ENCODE assay signal across 20 cellular contexts in genomic region chr2:72984172-72984671, GRCh38.
DNase-seq lines count a peak whose midpoint lies in the region; FAIRE-seq and TF ChIP-seq lines count a peak whose summit lies in the region.
"Had no signal": no experiment of that assay in that cellular context is flagged by ENCODE, and none has a peak within 500 bp of the region (broad histone marks: within the 10 kb centered on the region; RNA-seq: fewer than 3 reads in every experiment).

No MANE protein-coding gene starts in this region.

- H3K27ac ChIP-seq in adrenal gland, result peak overlapping the region in 1 of 5 donors; percentile 29
- peak overlapping the region; percentile 29 for H3K27ac ChIP-seq in mesodermal cell (ENCODE audit: low read depth, low read length, severe bottlenecking)
- no peak overlapping the region for H3K27ac ChIP-seq in spleen
- H3K27ac ChIP-seq: SK-N-MC, thoracic aorta had no signal

- no peak overlapping the region for H3K4me3 ChIP-seq in adrenal gland
- no peak overlapping the region for H3K4me3 ChIP-seq in mesodermal cell (ENCODE audit: extremely low read depth, insufficient read depth, low read length, poor library complexity, severe bottlenecking)
- H3K4me3 ChIP-seq in spleen, result no peak overlapping the region
- H3K4me3 ChIP-seq: GM12878, pancreas, SK-N-MC, thoracic aorta had no signal

- FAIRE-seq in D721Med (lab: Jason Lieb, UNC), result no peak
- FAIRE-seq: G401.6, GM12878, pancreas had no signal

- H3K36me3 ChIP-seq in adrenal gland (replicated peaks in 1 of 2), result no peaks in the 10 kb centered on the region
- H3K36me3 ChIP-seq in mesodermal cell (ENCODE audit: control insufficient read depth, insufficient read depth, low read length), result peaks cover 6% of the 10 kb centered on the region
- peaks cover 0 to 74% (median 15%) of the 10 kb centered on the region in 6 donors for H3K36me3 ChIP-seq in spleen
- H3K36me3 ChIP-seq: pancreas, thoracic aorta had no signal

- H3K9me3 ChIP-seq in adrenal gland (replicated peaks in 1 of 3) (no peaks in the 10 kb centered on the region), mesodermal cell (ENCODE audit: control insufficient read depth, low read length) (no peaks in the 10 kb centered on the region), spleen (no peaks in the 10 kb centered on the region)
- H3K9me3 ChIP-seq: pancreas, thoracic aorta had no signal

- TF ChIP-seq CTCF in adrenal gland (IDR thresholded peaks at IDR 0.05), result no peak
- no peak for TF ChIP-seq CTCF in spleen (IDR thresholded peaks at IDR 0.05 in 8 of 11, conservative IDR thresholded peaks at IDR 0.05 in 3 of 11)
- no peak for TF ChIP-seq CTCF in D721Med (IDR thresholded peaks at IDR 0.05; ENCODE audit: insufficient read depth, missing control alignments)

- no peak for TF ChIP-seq POLR2A in adrenal gland (IDR thresholded peaks at IDR 0.05)
- no peak for TF ChIP-seq POLR2A in spleen (IDR thresholded peaks at IDR 0.05)

- H3K27me3 ChIP-seq in adrenal gland (no peaks in the 10 kb centered on the region), spleen (replicated peaks in 1 of 7) (no peaks in the 10 kb centered on the region)
- H3K27me3 ChIP-seq: pancreas had no signal

- intact Hi-C loops in adrenal gland (cut with DNase I), result loop anchor here in 1 of 2 donors (10.0 kb wide), 1 partner anchor 71 kb away; no protein-coding TSS in a partner anchor
- intact Hi-C loops in cardiac septum (cut with DNase I), result no loop called here
- intact Hi-C loops in spleen (cut with DNase I; ENCODE audit: low total_unique reads), result no loop called here

- H3K4me1 ChIP-seq in adrenal gland (replicated peaks in 1 of 2) (peaks cover 0 to 27% of the 10 kb centered on the region in 2 donors), mesodermal cell (ENCODE audit: control insufficient read depth, insufficient read depth, low read length, poor library complexity, severe bottlenecking) (peaks cover 41% of the 10 kb centered on the region), spleen (peaks cover 0 to 17% (median 9%) of the 10 kb centered on the region in 6 donors)
- H3K4me1 ChIP-seq: pancreas had no signal

- DNase-seq in adrenal gland (peak in 4 of 7 donors; percentile 24 to 55 (median 30)), cardiac septum (ENCODE audit: low spot score) (peak; percentile 86), spleen (peak; percentile 44), globus pallidus (ENCODE audit: low spot score) (no peak), NCI-H128 (lab: John Stamatoyannopoulos, UW; ENCODE audit: unreplicated experiment) (no peak), AG20443 (ENCODE audit: low spot score) (no peak), D721Med (ENCODE audit: insufficient read length, low spot score) (no peak)
- DNase-seq: activated effector memory CD4-positive, alpha-beta T cell treated with anti-CD3 and anti-CD28 coated beads, Interleukin-2, amount 50 U/mL, for 16 hours; endodermal cell; HFFc6; Karpas-422; NCI-H1092; NCI-H2107; pancreas; T-helper 9 cell had no signal

- 67 to 77% (median 75%) methylated on average over 5 to 7 of the region's 7 CpGs for WGBS in adrenal gland, 4 donors
- WGBS in mesodermal cell (ENCODE audit: insufficient coverage in 2 of 2), 2 experiments, result 81 to 97% methylated on average over 5 to 7 of the region's 7 CpGs
- 82 to 95% (median 86%) methylated on average over 7 of the region's 7 CpGs for WGBS in spleen, 5 donors

Comparison
In these comparisons a context has a peak if more than half of its experiments do, and no peak if none do; other contexts are left out.
1. DNase-seq: peak in adrenal gland (4 of 7), cardiac septum (single experiment) and spleen (single experiment); none in globus pallidus (single experiment), NCI-H128 (single experiment), AG20443 (single experiment) and D721Med (single experiment).